14 cellular contexts compared by ENCODE assay signal in the genomic region with DNA sequence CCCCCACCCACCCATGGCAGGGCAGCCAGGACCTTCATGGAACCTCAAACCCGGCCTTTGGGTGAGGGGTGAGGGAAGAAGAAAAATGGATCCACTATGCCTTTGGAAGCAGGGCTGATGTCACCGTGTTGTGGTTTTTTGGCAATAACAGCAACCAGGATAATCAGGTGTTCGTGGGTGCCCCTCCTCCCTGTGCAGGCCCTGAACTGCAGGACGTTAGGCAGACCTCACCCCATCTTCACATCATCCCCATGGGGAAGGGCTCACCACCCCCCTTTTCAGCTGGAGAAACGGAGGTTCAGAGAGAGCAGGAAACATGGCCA. TPM values are rescaled to one million over a fixed set of nuclear protein-coding genes. Genes with fewer than 3 reads are reported as not detected.
A peak's percentile ranks its signal among the peaks of the same experiment; 100 is the strongest.
DNase-seq lines count a peak whose midpoint lies in the region; ATAC-seq, FAIRE-seq and TF ChIP-seq lines count a peak whose summit lies in the region.
"Had no signal": no experiment of that assay in that cellular context is flagged by ENCODE, and none has a peak within 500 bp of the region (broad histone marks: within the 10 kb centered on the region; RNA-seq: fewer than 3 reads in every experiment).

No MANE protein-coding gene starts in this region.

- TF ChIP-seq CTCF in DOHH2 (IDR thresholded peaks at IDR 0.05; ENCODE audit: low read depth, low read length, poor library complexity, severe bottlenecking), result peak; percentile 65
- peak; percentile 23 for TF ChIP-seq CTCF in kidney (IDR thresholded peaks at IDR 0.05; ENCODE audit: borderline replicate concordance, extremely low read depth, insufficient read depth)

- intact Hi-C loops in kidney (cut with DNase I), result no loop called here

- DNase-seq in adipocyte (ENCODE audit: low read depth), result no peak
- DNase-seq in kidney, result no peak
- no peak for DNase-seq in T1000 (lab: John Stamatoyannopoulos, UW)
- no peak for DNase-seq in superior temporal gyrus (ENCODE audit: extremely low spot score)
- DNase-seq: activated effector memory CD4-positive, alpha-beta T cell treated with anti-CD3 and anti-CD28 coated beads, Interleukin-2, amount 50 U/mL, for 16 hours; naive B cell; stimulated activated naive CD8-positive, alpha-beta T cell treated with anti-CD3 and anti-CD28 coated beads, Interleukin-15, Interleukin-2, amounts not matched to agents 100 U/mL and 50 U/mL, for 24 hours had no signal

- no peaks in the 10 kb centered on the region for H4K20me1 ChIP-seq in DOHH2 (ENCODE audit: control insufficient read depth, insufficient read depth, low read depth, low read length)

- H3F3A ChIP-seq in DOHH2 (ENCODE audit: control insufficient read depth, insufficient read depth), result no peaks in the 10 kb centered on the region

- ATAC-seq in HG03196 (IDR thresholded peaks at IDR 0.05; ENCODE audit: unreplicated experiment) (no peak), HG03457 (IDR thresholded peaks at IDR 0.05; ENCODE audit: unreplicated experiment) (no peak)
- ATAC-seq: stimulated activated naive CD8-positive, alpha-beta T cell treated with anti-CD3 and anti-CD28 coated beads, Interleukin-15, Interleukin-2, amounts not matched to agents 100 U/mL and 50 U/mL, for 24 hours had no signal

- peaks cover 17% of the 10 kb centered on the region for H3K4me1 ChIP-seq in DOHH2 (ENCODE audit: control insufficient read depth, low read length)
- peaks cover 24% of the 10 kb centered on the region for H3K4me1 ChIP-seq in adipocyte (ENCODE audit: control insufficient read depth, insufficient read depth, low read length)
- H3K4me1 ChIP-seq in kidney (ENCODE audit: control insufficient read depth in 1 of 2, insufficient read depth in 1 of 2, low read depth in 1 of 2, low read length in 2 of 2), result peaks cover 13% of the 10 kb centered on the region in 2 donors
- H3K4me1 ChIP-seq in skeletal muscle tissue (ENCODE audit: control insufficient read depth in 3 of 3, insufficient read depth in 3 of 3, low read length in 3 of 3), result peaks cover 27 to 32% (median 31%) of the 10 kb centered on the region in 3 donors

- H3K9me3 ChIP-seq in DOHH2 (ENCODE audit: control insufficient read depth, insufficient read depth, low read length), result no peaks in the 10 kb centered on the region
- H3K9me3 ChIP-seq in adipocyte (ENCODE audit: control insufficient read depth, low read length), result no peaks in the 10 kb centered on the region
- H3K9me3 ChIP-seq in kidney (ENCODE audit: control insufficient read depth in 1 of 2, low read length in 2 of 2), result no peaks in the 10 kb centered on the region
- no peaks in the 10 kb centered on the region for H3K9me3 ChIP-seq in skeletal muscle tissue (ENCODE audit: control insufficient read depth in 3 of 3, low read length in 3 of 3)

- H3K79me2 ChIP-seq in DOHH2 (ENCODE audit: control insufficient read depth, low read length), result no peaks in the 10 kb centered on the region

- H3K9me2 ChIP-seq in DOHH2 (replicated peaks; ENCODE audit: control insufficient read depth, low read length), result no peaks in the 10 kb centered on the region

- H3K4me2 ChIP-seq in DOHH2 (ENCODE audit: low read length), result no peak overlapping the region

- no peak overlapping the region for H3K27ac ChIP-seq in DOHH2 (ENCODE audit: low read depth, low read length)
- H3K27ac ChIP-seq in kidney (ENCODE audit: low read depth in 2 of 2, low read length in 2 of 2), result no peak overlapping the region
- peak overlapping the region; percentile 86 for H3K27ac ChIP-seq in skeletal muscle tissue (ENCODE audit: low read depth, low read length)

- no peak overlapping the region for H3K9ac ChIP-seq in adipocyte (ENCODE audit: low read length)
- H3K9ac ChIP-seq in kidney (ENCODE audit: low read length in 2 of 2), result no peak overlapping the region
- H3K9ac ChIP-seq in skeletal muscle tissue (ENCODE audit: low read depth in 1 of 3, low read length in 3 of 3), result peak overlapping the region in 2 of 3 donors; percentile 16 to 28

- FAIRE-seq in kidney (lab: Jason Lieb, UNC), result no peak
- FAIRE-seq: frontal cortex, TTC549 had no signal

- H3K27me3 ChIP-seq in DOHH2 (ENCODE audit: control insufficient read depth, low read length), result no peaks in the 10 kb centered on the region
- H3K27me3 ChIP-seq in adipocyte (replicated peaks; ENCODE audit: control insufficient read depth, insufficient read depth, low read length), result peaks cover 13% of the 10 kb centered on the region
- H3K27me3 ChIP-seq in skeletal muscle tissue (ENCODE audit: control insufficient read depth in 3 of 3, insufficient read depth in 3 of 3, low read length in 3 of 3), result no peaks in the 10 kb centered on the region

- H3K4me3 ChIP-seq in DOHH2 (ENCODE audit: low read length) (no peak overlapping the region), adipocyte (ENCODE audit: low read length) (peak overlapping the region; percentile 34), kidney (ENCODE audit: low read length in 2 of 2) (no peak overlapping the region), skeletal muscle tissue (ENCODE audit: low read length in 3 of 3) (peak overlapping the region in 1 of 3 donors; percentile 28)

- 0 out of 2 replicates have a peak, but pooled peaks cover 3% of the 10 kb centered on the region for H3K36me3 ChIP-seq in DOHH2 (ENCODE audit: control insufficient read depth, low read length)
- H3K36me3 ChIP-seq in adipocyte (ENCODE audit: control insufficient read depth, insufficient read depth, low read length, severe bottlenecking), result peaks cover 2% of the 10 kb centered on the region
- no peaks in the 10 kb centered on the region for H3K36me3 ChIP-seq in kidney (ENCODE audit: control insufficient read depth in 1 of 2, insufficient read depth in 2 of 2, low read length in 2 of 2)
- H3K36me3 ChIP-seq in skeletal muscle tissue (ENCODE audit: control insufficient read depth in 3 of 3, insufficient read depth in 3 of 3, low read length in 3 of 3), result no peaks in the 10 kb centered on the region

RNA-seq across cellular contexts. Expression of gene GABRR2, which starts 3.6 kb away (rescaled TPM):
- 0.38 TPM for total RNA-seq in kidney
- polyA plus RNA-seq in kidney (ENCODE audit: insufficient read depth, low read depth, low replicate concordance), result not detected
- not detected for total RNA-seq in skeletal muscle tissue
- total RNA-seq: SK-MEL-5 had no signal

RNA-seq across cellular contexts. Expression of gene UBE2J1, which starts 41.0 kb away (rescaled TPM):
- total RNA-seq in kidney (47.3 TPM), skeletal muscle tissue (28.2 TPM)
- 22.8 TPM for polyA plus RNA-seq in kidney (ENCODE audit: insufficient read depth, low read depth, low replicate concordance)

Comparison
In these comparisons a context has a peak if more than half of its experiments do, and no peak if none do; other contexts are left out.
1. H3K9ac ChIP-seq: peak in skeletal muscle tissue (2 of 3); none in adipocyte (single experiment) and kidney (0 of 2).